Comparison of ENCODE assay signal across 1 cellular context in genomic region chr6:152954443-152954842, GRCh38.
TF ChIP-seq lines count a peak whose summit lies in the region.

No MANE protein-coding gene starts in this region.

TF ChIP-seq in K562, 482 proteins besides CTCF, POLR2A, EP300 and RAD21:
- TF ChIP-seq MIER1 (IDR thresholded peaks at IDR 0.05; ENCODE audit: low read depth) (no peak), PTBP1 (IDR thresholded peaks at IDR 0.05; ENCODE audit: low read depth, low read length) (no peak), ZBTB17 (CRISPR knock-in tag; IDR thresholded peaks at IDR 0.05) (no peak), ZNF551 (CRISPR knock-in tag; IDR thresholded peaks at IDR 0.05) (no peak), JUN (IDR thresholded peaks at IDR 0.05; ENCODE audit: borderline replicate concordance, low read depth, low read length) (no peak), JUN (CRISPR knock-in tag; IDR thresholded peaks at IDR 0.05; ENCODE audit: borderline replicate concordance) (no peak), FUS (optimal IDR thresholded peaks at IDR 0.05; ENCODE audit: low read depth, low read length) (no peak), HCFC1 (IDR thresholded peaks at IDR 0.05; ENCODE audit: low read depth, low read length) (no peak), TEAD2 (tag; IDR thresholded peaks at IDR 0.05) (no peak), ATF2 (CRISPR knock-in tag; IDR thresholded peaks at IDR 0.05) (no peak), FOS (IDR thresholded peaks at IDR 0.05; ENCODE audit: extremely low read depth, insufficient read length) (no peak), E2F8 (IDR thresholded peaks at IDR 0.05; ENCODE audit: low read depth, partially characterized antibody) (no peak), ELF2 (CRISPR knock-in tag; IDR thresholded peaks at IDR 0.05) (no peak), TAF15 (IDR thresholded peaks at IDR 0.05; ENCODE audit: low read depth, low read length) (no peak), MGA (IDR thresholded peaks at IDR 0.05) (no peak), NFYB (IDR thresholded peaks at IDR 0.05; ENCODE audit: extremely low read depth, insufficient read length) (no peak), BHLHE40 (IDR thresholded peaks at IDR 0.05; ENCODE audit: low read length) (no peak)
